In genomic region chr1:208031932-208032320, GRCh38 we compare ENCODE assay signal across 28 cellular contexts.
"Had no signal": no experiment of that assay in that cellular context is flagged by ENCODE, and none has a peak within 500 bp of the region (broad histone marks: within the 10 kb centered on the region; RNA-seq: fewer than 3 reads in every experiment).

No MANE protein-coding gene starts in this region.

- DNase-seq: activated CD4-positive, alpha-beta T cell treated with anti-CD3 and anti-CD28 coated beads for 36 hours; activated CD4-positive, CD25-positive, alpha-beta regulatory T cell; activated CD8-positive, alpha-beta memory T cell treated with anti-CD3 and anti-CD28 coated beads, Interleukin-2, amount 10 ng/mL, durations not matched to agents 7 days and 5 days; activated CD8-positive, alpha-beta T cell treated with anti-CD3 and anti-CD28 coated beads, Interleukin-2, amount 10 ng/mL, durations not matched to agents 7 days and 5 days; activated naive CD4-positive, alpha-beta T cell treated with Interleukin-2 at 50 U/mL for 16 hours; activated T-cell treated with anti-CD3 and anti-CD28 coated beads for 4 hours; activated T-cell treated with anti-CD3 and anti-CD28 coated beads, Interleukin-2, amount 50 U/mL, for 72 hours; aorta; body of pancreas; cortex of kidney; foreskin fibroblast; head of caudate nucleus; hippocampal formation; mesendoderm; mucosa of descending colon; psoas muscle; stimulated activated CD4-positive, alpha-beta T cell treated with anti-CD3 and anti-CD28 coated beads, Interleukin-15, amount 100 ng/mL, for 24 hours; stimulated activated CD4-positive, alpha-beta T cell treated with anti-CD3 and anti-CD28 coated beads, Interleukin-2, amount 100 ng/mL, for 24 hours; stimulated activated naive B cell treated with anti-CD40 and anti-IgM and Interleukin-4, amounts not matched to agents 10 μg/mL and 1 μg/mL and 100 μg/mL, for 72 hours; stomach; T-cell; transverse colon had no signal

- H3K9me3 ChIP-seq: body of pancreas, mucosa of descending colon, neutrophil, ovary, psoas muscle, stomach, transverse colon had no signal

- H3K4me3 ChIP-seq: body of pancreas, cardiac muscle cell, lung, mucosa of descending colon, ovary, psoas muscle, stomach, transverse colon had no signal

- H3K36me3 ChIP-seq: neutrophil, ovary, transverse colon had no signal

- H3K27me3 ChIP-seq: body of pancreas, cardiac muscle cell, ovary, stomach, transverse colon had no signal

- H3K27ac ChIP-seq: body of pancreas, cardiac muscle cell, neutrophil, psoas muscle had no signal

- ATAC-seq: activated CD4-positive, alpha-beta T cell treated with anti-CD3 and anti-CD28 coated beads for 36 hours; activated CD8-positive, alpha-beta memory T cell treated with anti-CD3 and anti-CD28 coated beads, Interleukin-2, amount 10 ng/mL, durations not matched to agents 7 days and 5 days; activated CD8-positive, alpha-beta T cell treated with anti-CD3 and anti-CD28 coated beads, Interleukin-2, amount 10 ng/mL, durations not matched to agents 7 days and 5 days; activated T-cell treated with anti-CD3 and anti-CD28 coated beads, Interleukin-2, amount 50 U/mL, for 72 hours; body of pancreas; esophagus mucosa; mucosa of descending colon; natural killer cell treated with Interleukin-12 subunit alpha and Interleukin-12 subunit beta and Interleukin-15 and Interleukin-18, amount 100 ng/mL, for 72 hours; psoas muscle; stimulated activated naive B cell treated with anti-CD40 and anti-IgM and Interleukin-4, amounts not matched to agents 10 μg/mL and 1 μg/mL and 100 μg/mL, for 72 hours; T-cell had no signal
